Comparison of ENCODE assay signal across 9 cellular contexts in the genomic region with DNA sequence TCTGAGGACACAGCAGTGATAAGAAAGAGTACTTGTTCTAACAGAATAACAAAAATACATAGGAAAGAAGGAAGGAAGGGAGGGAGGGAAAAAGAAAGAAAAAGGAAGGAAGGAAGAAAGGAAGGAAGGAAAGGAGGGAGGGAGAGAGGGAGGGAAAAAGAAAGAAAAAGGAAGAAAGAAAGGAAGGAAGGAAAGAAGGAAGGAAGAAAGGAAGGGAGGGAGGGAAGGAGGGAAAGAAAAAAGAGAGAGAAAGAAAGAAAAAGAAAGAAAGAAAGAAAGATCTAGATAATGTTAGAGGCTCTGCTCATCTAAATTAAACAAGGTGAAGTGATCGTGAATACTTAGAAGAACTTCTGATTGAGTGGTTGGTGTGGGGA. TPM values are rescaled to one million over a fixed set of nuclear protein-coding genes. Genes with fewer than 3 reads are reported as not detected.
DNase-seq lines count a peak whose midpoint lies in the region; ATAC-seq and TF ChIP-seq lines count a peak whose summit lies in the region.
"Had no signal": no experiment of that assay in that cellular context is flagged by ENCODE, and none has a peak within 500 bp of the region (broad histone marks: within the 10 kb centered on the region; RNA-seq: fewer than 3 reads in every experiment).

No MANE protein-coding gene starts in this region.

- H3K4me3 Mint-ChIP-seq in neural progenitor cell: no peak overlapping the region
- H3K4me3 Mint-ChIP-seq in activated CD8-positive, alpha-beta T cell treated with anti-CD3 and anti-CD28 coated beads, Interleukin-2, amount 10 ng/mL, durations not matched to agents 7 days and 5 days: no peak overlapping the region

- CTCF ChIA-PET in activated CD8-positive, alpha-beta T cell treated with anti-CD3 and anti-CD28 coated beads, Interleukin-2, amount 10 ng/mL, durations not matched to agents 7 days and 5 days (lab: Charles Lee): interaction anchor here (1.3 kb wide), 1 partner anchor 28 kb away, joined by 3 read pairs; no protein-coding TSS in a partner anchor

- H3K4me2 ChIP-seq in neural progenitor cell: no peak overlapping the region

- TF ChIP-seq POLR2A in uterus (IDR thresholded peaks at IDR 0.05): no peak

- POLR2A ChIA-PET in activated CD8-positive, alpha-beta T cell treated with anti-CD3 and anti-CD28 coated beads, Interleukin-2, amount 10 ng/mL, durations not matched to agents 7 days and 5 days (lab: Charles Lee): no interaction called here

- H3F3A ChIP-seq in neural progenitor cell (ENCODE audit: low read depth): no peaks in the 10 kb centered on the region

- H3K79me2 ChIP-seq in neural progenitor cell (ENCODE audit: low read depth): no peaks in the 10 kb centered on the region

- no peaks in the 10 kb centered on the region for H3K27me3 ChIP-seq in right atrium auricular region
- no peaks in the 10 kb centered on the region for H3K27me3 ChIP-seq in neural progenitor cell
- no peaks in the 10 kb centered on the region for H3K27me3 ChIP-seq in uterus

- no peak overlapping the region for H3K9ac ChIP-seq in neural progenitor cell

- H2AFZ ChIP-seq in neural progenitor cell (replicated peaks): no peak overlapping the region

- H3K36me3 ChIP-seq in right atrium auricular region: no peaks in the 10 kb centered on the region
- no peaks in the 10 kb centered on the region for H3K36me3 ChIP-seq in neural progenitor cell
- H3K36me3 ChIP-seq in uterus: no peaks in the 10 kb centered on the region

- peaks cover 6% of the 10 kb centered on the region for H3K27me3 Mint-ChIP-seq in neural progenitor cell (ENCODE audit: insufficient read depth, low read depth)
- no peaks in the 10 kb centered on the region for H3K27me3 Mint-ChIP-seq in activated CD8-positive, alpha-beta T cell treated with anti-CD3 and anti-CD28 coated beads, Interleukin-2, amount 10 ng/mL, durations not matched to agents 7 days and 5 days (ENCODE audit: low read depth)

- intact Hi-C loops in left cardiac atrium (cut with DNase I): no loop called here
- intact Hi-C loops in uterus (cut with DNase I; ENCODE audit: low total_unique reads): no loop called here

- no peak overlapping the region for H3K4me3 ChIP-seq in right atrium auricular region
- H3K4me3 ChIP-seq in coronary artery: no peak overlapping the region
- H3K4me3 ChIP-seq in neural progenitor cell: no peak overlapping the region
- no peak overlapping the region for H3K4me3 ChIP-seq in uterus

- peaks cover 0 to 43% of the 10 kb centered on the region in 2 donors for H3K4me1 ChIP-seq in right atrium auricular region
- H3K4me1 ChIP-seq in neural progenitor cell: no peaks in the 10 kb centered on the region
- no peaks in the 10 kb centered on the region for H3K4me1 ChIP-seq in uterus

- H3K27ac Mint-ChIP-seq in neural progenitor cell: peak overlapping the region; percentile 59
- H3K27ac Mint-ChIP-seq in activated CD8-positive, alpha-beta T cell treated with anti-CD3 and anti-CD28 coated beads, Interleukin-2, amount 10 ng/mL, durations not matched to agents 7 days and 5 days: no peak overlapping the region

- DNase-seq in right atrium auricular region (ENCODE audit: low spot score) (no peak), left cardiac atrium (no peak), coronary artery (ENCODE audit: low spot score) (no peak), neural progenitor cell (ENCODE audit: low spot score) (no peak), uterus (no peak)
- no peak for DNase-seq in activated CD8-positive, alpha-beta T cell treated with anti-CD3 and anti-CD28 coated beads, Interleukin-2, amount 10 ng/mL, durations not matched to agents 7 days and 5 days
- DNase-seq: retina had no signal

- peaks cover 11% of the 10 kb centered on the region for H3K4me1 Mint-ChIP-seq in neural progenitor cell
- H3K4me1 Mint-ChIP-seq in activated CD8-positive, alpha-beta T cell treated with anti-CD3 and anti-CD28 coated beads, Interleukin-2, amount 10 ng/mL, durations not matched to agents 7 days and 5 days (ENCODE audit: low read depth): peaks cover 2% of the 10 kb centered on the region

- no peaks in the 10 kb centered on the region for H4K20me1 ChIP-seq in neural progenitor cell (ENCODE audit: low read depth)

- H3K9me3 Mint-ChIP-seq in neural progenitor cell: no peaks in the 10 kb centered on the region
- no peaks in the 10 kb centered on the region for H3K9me3 Mint-ChIP-seq in activated CD8-positive, alpha-beta T cell treated with anti-CD3 and anti-CD28 coated beads, Interleukin-2, amount 10 ng/mL, durations not matched to agents 7 days and 5 days (ENCODE audit: insufficient read depth)

- H3K36me3 Mint-ChIP-seq in neural progenitor cell: no peaks in the 10 kb centered on the region
- no peaks in the 10 kb centered on the region for H3K36me3 Mint-ChIP-seq in activated CD8-positive, alpha-beta T cell treated with anti-CD3 and anti-CD28 coated beads, Interleukin-2, amount 10 ng/mL, durations not matched to agents 7 days and 5 days (ENCODE audit: low read depth)

- TF ChIP-seq CTCF in right atrium auricular region (IDR thresholded peaks at IDR 0.05): no peak
- no peak for TF ChIP-seq CTCF in coronary artery (IDR thresholded peaks at IDR 0.05)
- no peak for TF ChIP-seq CTCF in neural progenitor cell (IDR thresholded peaks at IDR 0.05)
- TF ChIP-seq CTCF in uterus (IDR thresholded peaks at IDR 0.05): no peak

- ATAC-seq in left cardiac atrium (no peak), HG02884 (IDR thresholded peaks at IDR 0.05; ENCODE audit: unreplicated experiment) (no peak), HG03565 (IDR thresholded peaks at IDR 0.05; ENCODE audit: unreplicated experiment) (no peak)
- ATAC-seq in activated CD8-positive, alpha-beta T cell treated with anti-CD3 and anti-CD28 coated beads, Interleukin-2, amount 10 ng/mL, durations not matched to agents 7 days and 5 days: no peak

- H3K27ac ChIP-seq in right atrium auricular region: peak overlapping the region; percentile 85 to 92
- peak overlapping the region; percentile 87 to 94 for H3K27ac ChIP-seq in coronary artery
- no peak overlapping the region for H3K27ac ChIP-seq in neural progenitor cell
- H3K27ac ChIP-seq in uterus: peak overlapping the region; percentile 76 to 84

- H3K9me3 ChIP-seq in right atrium auricular region (no peaks in the 10 kb centered on the region), neural progenitor cell (ENCODE audit: low read depth) (no peaks in the 10 kb centered on the region), uterus (no peaks in the 10 kb centered on the region)

RNA-seq across cellular contexts. Expression of a gene that starts 29.8 kb away (rescaled TPM):
- total RNA-seq in right atrium auricular region (100 to 1,000 TPM; 804 to 819 TPM), left cardiac atrium (100 to 1,000 TPM; 126 to 228 TPM), neural progenitor cell (ENCODE audit: low replicate concordance) (4.2 and 12.8 TPM in 2 replicates), uterus (1,000 to 10,000 TPM in 1 of 4 donors, 100 to 1,000 TPM in 3; 189 to 2,046 (median 515) TPM)
- 10 to 100 TPM; 55.6 to 56.6 TPM for total RNA-seq in activated CD8-positive, alpha-beta T cell treated with anti-CD3 and anti-CD28 coated beads, Interleukin-2, amount 10 ng/mL, durations not matched to agents 7 days and 5 days
